ENCODE assay signal across 27 cellular contexts in genomic region chr9:35140097-35140496, GRCh38.
"Had no signal": no experiment of that assay in that cellular context is flagged by ENCODE, and none has a peak within 500 bp of the region (broad histone marks: within the 10 kb centered on the region; RNA-seq: fewer than 3 reads in every experiment).

No MANE protein-coding gene starts in this region.

- H3K4me2 ChIP-seq: neural progenitor cell, smooth muscle cell had no signal

- H3K27me3 ChIP-seq: esophagus muscularis mucosa, heart right ventricle, left lung, neural progenitor cell, stomach, thyroid gland had no signal

- H3K9ac ChIP-seq: neural progenitor cell, parathyroid adenoma had no signal

- H3K79me2 ChIP-seq: parathyroid adenoma had no signal

- H2AFZ ChIP-seq: neural progenitor cell, parathyroid adenoma had no signal

- H3K36me3 ChIP-seq: esophagus muscularis mucosa, heart right ventricle, left lung, neural progenitor cell, stomach, thyroid gland had no signal

- H3K27ac ChIP-seq: coronary artery, esophagus muscularis mucosa, foreskin keratinocyte, heart right ventricle, left lung, neural progenitor cell, parathyroid adenoma, stomach, thyroid gland had no signal

- H3K9me3 ChIP-seq: thyroid gland had no signal

- ATAC-seq: foreskin keratinocyte; heart right ventricle; left cardiac atrium; left lung; mucosa of descending colon; naive thymus-derived CD4-positive, alpha-beta T cell; sciatic nerve; stimulated activated effector memory CD8-positive, alpha-beta T cell treated with anti-CD3 and anti-CD28 coated beads, Interleukin-12 subunit alpha, Interleukin-12 subunit beta, amount 100 ng/mL, for 72 hours had no signal

- DNase-seq: dermis blood vessel endothelial cell; effector memory CD4-positive, alpha-beta T cell; foreskin keratinocyte; glutamatergic neuron; heart right ventricle; hippocampal formation; left cardiac atrium; left lung; mesenchymal stem cell; mucosa of descending colon; naive thymus-derived CD4-positive, alpha-beta T cell; stimulated activated CD4-positive, alpha-beta T cell treated with anti-CD3 and anti-CD28 coated beads, Interleukin-12 subunit alpha, Interleukin-12 subunit beta, amount 100 ng/mL, for 4 hours; stimulated activated CD4-positive, alpha-beta T cell treated with anti-CD3 and anti-CD28 coated beads, Interleukin-2, amount 100 ng/mL, for 24 hours; stimulated activated CD4-positive, alpha-beta T cell treated with anti-CD3 and anti-CD28 coated beads, Interleukin-4, amount 100 ng/mL, for 24 hours; stimulated activated naive CD4-positive, alpha-beta T cell treated with Interleukin-2 at 50 U/mL for 16 hours; stomach; thyroid gland; trophoblast cell had no signal

- FAIRE-seq: endothelial cell of umbilical vein, islet of Langerhans had no signal

- H3K4me1 ChIP-seq: esophagus muscularis mucosa, foreskin keratinocyte, heart right ventricle, left lung, neural progenitor cell, parathyroid adenoma, thyroid gland had no signal

- H3K4me3 ChIP-seq: coronary artery, esophagus muscularis mucosa, heart right ventricle, left lung, mucosa of descending colon, neural progenitor cell, smooth muscle cell, stomach, thyroid gland had no signal
